In genomic region chr4:1740021-1740545, GRCh38 we compare ENCODE assay signal across 33 cellular contexts.
"Had no signal": no experiment of that assay in that cellular context is flagged by ENCODE, and none has a peak within 500 bp of the region (broad histone marks: within the 10 kb centered on the region; RNA-seq: fewer than 3 reads in every experiment).

No MANE protein-coding gene starts in this region.

- H3K27ac Mint-ChIP-seq: activated CD4-positive, alpha-beta T cell treated with anti-CD3 and anti-CD28 coated beads for 36 hours; activated CD4-positive, alpha-beta T cell treated with anti-CD3 and anti-CD28 coated beads, Interleukin-2, amount 10 ng/mL, durations not matched to agents 7 days and 5 days; activated naive CD8-positive, alpha-beta T cell treated with anti-CD3 and anti-CD28 coated beads for 36 hours; T-helper 1 cell treated with Interleukin-12 subunit alpha and Interleukin-12 subunit beta and Interleukin-4 antibody, amounts not matched to agents 30 μg/mL and 1 μg/mL, for 36 hours; T-helper 2 cell treated with Interferon-gamma antibody and Interleukin-4, amounts not matched to agents 5 μg/mL and 100 μg/mL, for 36 hours; WTC11 had no signal

- H3K9me3 ChIP-seq: MG63, SJSA1, SK-N-SH had no signal

- H3K4me1 ChIP-seq: Peyer's patch, SJSA1 had no signal

- H3K27ac ChIP-seq: brain microvascular endothelial cell, Peyer's patch, SJSA1 had no signal

- H3K4me3 Mint-ChIP-seq: activated CD4-positive, alpha-beta T cell treated with anti-CD3 and anti-CD28 coated beads for 36 hours; activated CD4-positive, alpha-beta T cell treated with anti-CD3 and anti-CD28 coated beads, Interleukin-2, amount 10 ng/mL, durations not matched to agents 7 days and 5 days; activated naive CD8-positive, alpha-beta T cell treated with anti-CD3 and anti-CD28 coated beads for 36 hours; activated T-cell treated with anti-CD3 and anti-CD28 coated beads, Interleukin-2, amount 50 U/mL, for 4 hours; T-helper 1 cell treated with Interleukin-12 subunit alpha and Interleukin-12 subunit beta and Interleukin-4 antibody, amounts not matched to agents 30 μg/mL and 1 μg/mL, for 36 hours; T-helper 2 cell treated with Interferon-gamma antibody and Interleukin-4, amounts not matched to agents 5 μg/mL and 100 μg/mL, for 36 hours; WTC11 had no signal

- H3K9ac ChIP-seq: SK-N-SH had no signal

- ATAC-seq: activated CD4-positive, alpha-beta T cell treated with anti-CD3 and anti-CD28 coated beads for 36 hours; activated CD4-positive, CD25-positive, alpha-beta regulatory T cell treated with anti-CD3 and anti-CD28 coated beads, Interleukin-2, amount 50 U/mL, for 24 hours; activated T-cell treated with anti-CD3 and anti-CD28 coated beads, Interleukin-2, amount 50 U/mL, for 4 hours; PC-3; WTC11 had no signal

- H3K4me3 ChIP-seq: MG63, Peyer's patch, SJSA1 had no signal

- H3K27me3 Mint-ChIP-seq: activated CD4-positive, alpha-beta T cell treated with anti-CD3 and anti-CD28 coated beads for 36 hours; activated CD4-positive, alpha-beta T cell treated with anti-CD3 and anti-CD28 coated beads, Interleukin-2, amount 10 ng/mL, durations not matched to agents 7 days and 5 days; activated naive CD8-positive, alpha-beta T cell treated with anti-CD3 and anti-CD28 coated beads for 36 hours had no signal

- H3K4me2 ChIP-seq: SK-N-SH had no signal

- H3K27me3 ChIP-seq: brain microvascular endothelial cell, MG63, Peyer's patch, SJSA1 had no signal

- H3K4me1 Mint-ChIP-seq: activated CD4-positive, alpha-beta T cell treated with anti-CD3 and anti-CD28 coated beads for 36 hours; activated CD4-positive, alpha-beta T cell treated with anti-CD3 and anti-CD28 coated beads, Interleukin-2, amount 10 ng/mL, durations not matched to agents 7 days and 5 days; activated naive CD8-positive, alpha-beta T cell treated with anti-CD3 and anti-CD28 coated beads for 36 hours; WTC11 had no signal

- DNase-seq: activated CD4-positive, alpha-beta T cell treated with anti-CD3 and anti-CD28 coated beads for 36 hours; activated CD4-positive, alpha-beta T cell treated with anti-CD3 and anti-CD28 coated beads, Interleukin-2, amount 10 ng/mL, durations not matched to agents 7 days and 5 days; activated CD4-positive, alpha-beta T cell treated with anti-CD3 and anti-CD28 coated beads, Interleukin-2, amount 50 U/mL, for 48 hours; activated CD8-positive, alpha-beta memory T cell treated with anti-CD3 and anti-CD28 coated beads, Interleukin-2, amount 50 U/mL, for 4 hours; activated effector memory CD4-positive, alpha-beta T cell treated with Interleukin-2 at 50 U/mL for 16 hours; activated naive CD4-positive, alpha-beta T cell treated with anti-CD3 and anti-CD28 coated beads, Interleukin-2, amount 50 U/mL, for 16 hours; activated naive CD8-positive, alpha-beta T cell treated with anti-CD3 and anti-CD28 coated beads for 36 hours; activated T-cell treated with anti-CD3 and anti-CD28 coated beads for 4 hours; activated T-cell treated with anti-CD3 and anti-CD28 coated beads, Interleukin-2, amount 50 U/mL, for 4 hours; amniotic stem cell; aorta; brain microvascular endothelial cell; central memory CD4-positive, alpha-beta T cell; Kasumi-1; KG1; MG63; MV-4-11; NCI-H1092; NCI-H1436 treated with DMSO at 0.1 percent for 48 hours; NCI-H1694 treated with DMSO at 0.1 percent for 48 hours; NCI-H2029; NCI-H345; NCI-H524 treated with DMSO at 0.1 percent for 48 hours; PC-3; Peyer's patch; RPMI8226; SHP77 treated with DMSO at 0.1 percent for 48 hours; SK-N-SH had no signal
